Comparison of ENCODE assay signal across 14 cellular contexts in the genomic region with DNA sequence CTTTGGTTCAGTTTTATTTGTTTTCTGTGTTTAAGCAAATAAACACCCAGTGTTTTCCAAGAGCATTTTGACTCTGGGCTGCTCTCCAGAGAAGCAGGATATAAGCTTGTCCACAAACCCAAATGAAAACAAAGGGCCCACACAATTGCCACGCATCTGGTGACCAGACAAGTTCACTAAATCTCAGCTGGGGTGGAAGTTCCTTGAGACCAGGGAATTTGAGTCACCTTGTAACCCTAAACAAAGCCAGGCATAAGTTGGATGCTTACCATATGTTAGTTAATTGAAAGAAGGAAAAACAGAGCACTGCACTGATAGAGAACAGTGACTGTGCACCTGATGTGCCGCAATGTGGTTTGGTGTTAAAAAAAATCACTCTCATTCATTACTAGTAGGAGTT. TPM values are rescaled to one million over a fixed set of nuclear protein-coding genes. Genes with fewer than 3 reads are reported as not detected.
A peak's percentile ranks its signal among the peaks of the same experiment; 100 is the strongest.
DNase-seq lines count a peak whose midpoint lies in the region; ATAC-seq, FAIRE-seq and TF ChIP-seq lines count a peak whose summit lies in the region.
"Had no signal": no experiment of that assay in that cellular context is flagged by ENCODE, and none has a peak within 500 bp of the region (broad histone marks: within the 10 kb centered on the region; RNA-seq: fewer than 3 reads in every experiment).

No MANE protein-coding gene starts in this region.

- in situ Hi-C loops in HepG2 (cut with HindIII; ENCODE audit: extremely low pct_ligation_motif_present, low pct_unique_long_range_greater_than_20kb) (loop anchor here (10.0 kb wide), 1 partner anchor 71 kb away; no protein-coding TSS in a partner anchor), HAP-1 (cut with MboI; ENCODE audit: low sequenced_read_pairs) (loop anchor here (25.0 kb wide), 1 partner anchor 1173 kb away; no protein-coding TSS in a partner anchor)

- H3K27ac ChIP-seq in HepG2 (ENCODE audit: extremely low read length, insufficient read depth, low read length), result no peak overlapping the region
- no peak overlapping the region for H3K27ac ChIP-seq in body of pancreas
- H3K27ac ChIP-seq: dorsolateral prefrontal cortex, sigmoid colon, tibial nerve had no signal

- peaks cover 1% of the 10 kb centered on the region for H3K4me1 ChIP-seq in HepG2 (ENCODE audit: insufficient read depth, low read length)
- peaks cover 7% of the 10 kb centered on the region for H3K4me1 ChIP-seq in HAP-1
- H3K4me1 ChIP-seq in body of pancreas, result peaks cover 8% of the 10 kb centered on the region

- no peaks in the 10 kb centered on the region for H3K36me3 Mint-ChIP-seq in activated T-helper 17 cell treated with anti-CD3 and anti-CD28 coated beads, Interleukin-2, amount 50 U/mL, for 72 hours (ENCODE audit: low read depth)

- intact Hi-C loops in HepG2 (cut with micrococcal nuclease; ENCODE audit: unreplicated experiment), result no loop called here
- intact Hi-C loops in body of pancreas (cut with DNase I), result no loop called here

- no peak overlapping the region for H3K9ac ChIP-seq in HepG2 (ENCODE audit: insufficient read depth, low read depth, low read length)

- TF ChIP-seq RAD21 in HepG2 (CRISPR knock-in tag; IDR thresholded peaks at IDR 0.05), result no peak

- 38% methylated on average over 2 of the region's 2 CpGs for WGBS in HepG2 (ENCODE audit: low lambda C conversion rate)
- 75 to 81% methylated on average over 2 of the region's 2 CpGs for WGBS in body of pancreas, 2 donors

- H3K27ac Mint-ChIP-seq in activated T-helper 17 cell treated with anti-CD3 and anti-CD28 coated beads, Interleukin-2, amount 50 U/mL, for 72 hours, result peak overlapping the region; percentile 22
- H3K27ac Mint-ChIP-seq: activated naive CD4-positive, alpha-beta T cell treated with anti-CD3 and anti-CD28 coated beads for 36 hours had no signal

- H3K4me1 Mint-ChIP-seq in activated T-helper 17 cell treated with anti-CD3 and anti-CD28 coated beads, Interleukin-2, amount 50 U/mL, for 72 hours, result peaks cover 6% of the 10 kb centered on the region

- DNase-seq in AG10803 (ENCODE audit: low read depth), result peak; percentile 99
- peak; percentile 44 for DNase-seq in HS-5 (ENCODE audit: low read depth)
- no peak for DNase-seq in HepG2 (ENCODE audit: low spot score)
- DNase-seq in stimulated activated CD4-positive, alpha-beta T cell treated with anti-CD3 and anti-CD28 coated beads, Interleukin-15, amount 100 ng/mL, for 24 hours, result no peak
- no peak for DNase-seq in D721Med (ENCODE audit: insufficient read length, low spot score)
- DNase-seq in HAP-1 (ENCODE audit: low spot score in 2 of 2), result no peak
- no peak for DNase-seq in body of pancreas
- DNase-seq: activated naive CD4-positive, alpha-beta T cell treated with anti-CD3 and anti-CD28 coated beads for 36 hours; Caco-2; dorsolateral prefrontal cortex; midbrain; sigmoid colon had no signal

- peak overlapping the region; percentile 27; the same call in 1 of the 2 replicates for H3K4me2 ChIP-seq in HepG2 (ENCODE audit: low read depth, low read length)

- no peaks in the 10 kb centered on the region for H3K27me3 Mint-ChIP-seq in activated T-helper 17 cell treated with anti-CD3 and anti-CD28 coated beads, Interleukin-2, amount 50 U/mL, for 72 hours

- H3K9me3 Mint-ChIP-seq in activated T-helper 17 cell treated with anti-CD3 and anti-CD28 coated beads, Interleukin-2, amount 50 U/mL, for 72 hours, result no peaks in the 10 kb centered on the region
- H3K9me3 Mint-ChIP-seq: activated naive CD4-positive, alpha-beta T cell treated with anti-CD3 and anti-CD28 coated beads for 36 hours had no signal

- CTCF ChIA-PET in HepG2 (lab: Yijun Ruan, JAX; ENCODE audit: low intra/inter-chr PET ratio, low total read pairs), result no interaction called here

- TF ChIP-seq CTCF in AG10803 (conservative IDR thresholded peaks at IDR 0.05; ENCODE audit: low read length) (no peak), HepG2 (CRISPR knock-in tag; IDR thresholded peaks at IDR 0.05) (no peak), D721Med (IDR thresholded peaks at IDR 0.05; ENCODE audit: insufficient read depth, missing control alignments) (no peak), body of pancreas (IDR thresholded peaks at IDR 0.05) (no peak)

- no peaks in the 10 kb centered on the region for H4K20me1 ChIP-seq in HepG2 (ENCODE audit: insufficient read depth, low read length)

- no peak for ATAC-seq in activated T-helper 17 cell treated with anti-CD3 and anti-CD28 coated beads, Interleukin-2, amount 50 U/mL, for 72 hours (replicated peaks)
- ATAC-seq in HepG2 (no peak), body of pancreas (no peak)

- H3K27me3 ChIP-seq in HepG2 (ENCODE audit: control insufficient read depth in 1 of 2, insufficient read depth in 2 of 2, low read length in 2 of 2) (no peaks in the 10 kb centered on the region), HAP-1 (ENCODE audit: low read depth) (no peaks in the 10 kb centered on the region), body of pancreas (no peaks in the 10 kb centered on the region)
- H3K27me3 ChIP-seq: dorsolateral prefrontal cortex, sigmoid colon, tibial nerve had no signal

- H3K4me3 ChIP-seq in AG10803 (ENCODE audit: low read length) (no peak overlapping the region), HepG2 (replicated peaks in 1 of 3; ENCODE audit: insufficient read depth in 1 of 3, low read depth in 2 of 3, low read length in 3 of 3) (no peak overlapping the region), HAP-1 (no peak overlapping the region), body of pancreas (no peak overlapping the region)
- H3K4me3 ChIP-seq: dorsolateral prefrontal cortex, sigmoid colon, tibial nerve had no signal

- no peak overlapping the region for H2AFZ ChIP-seq in HepG2 (ENCODE audit: low read length)

- H3K9me3 ChIP-seq in HepG2 (ENCODE audit: low read length) (no peaks in the 10 kb centered on the region), HAP-1 (no peaks in the 10 kb centered on the region), body of pancreas (no peaks in the 10 kb centered on the region)
- H3K9me3 ChIP-seq: Caco-2, sigmoid colon, tibial nerve had no signal

- BruUV-seq in HepG2 (replicated peaks; lab: Mats Ljungman, UMichigan), result no TSS peak

- FAIRE-seq in HepG2 (lab: Jason Lieb, UNC), result no peak
- FAIRE-seq in D721Med (lab: Jason Lieb, UNC), result no peak

- no peak overlapping the region for H3K4me3 Mint-ChIP-seq in activated T-helper 17 cell treated with anti-CD3 and anti-CD28 coated beads, Interleukin-2, amount 50 U/mL, for 72 hours
- H3K4me3 Mint-ChIP-seq: activated naive CD4-positive, alpha-beta T cell treated with anti-CD3 and anti-CD28 coated beads for 36 hours had no signal

- TF ChIP-seq POLR2A in HepG2 (IDR thresholded peaks at IDR 0.05; ENCODE audit: insufficient read depth in 1 of 2, low read depth in 2 of 2, low read length in 2 of 2), result no peak
- TF ChIP-seq POLR2A in body of pancreas (IDR thresholded peaks at IDR 0.05), result no peak

- H3K36me3 ChIP-seq in HepG2 (replicated peaks in 1 of 2; ENCODE audit: control insufficient read depth in 1 of 2, insufficient read depth in 2 of 2, low read length in 2 of 2), result no peaks in the 10 kb centered on the region
- H3K36me3 ChIP-seq in HAP-1 (replicated peaks), result no peaks in the 10 kb centered on the region
- H3K36me3 ChIP-seq in body of pancreas (replicated peaks in 1 of 2; ENCODE audit: insufficient read depth in 1 of 2, low read depth in 2 of 2), result no peaks in the 10 kb centered on the region
- H3K36me3 ChIP-seq: sigmoid colon, tibial nerve had no signal

- no peaks in the 10 kb centered on the region for H3K79me2 ChIP-seq in HepG2 (ENCODE audit: insufficient read depth, low read length)

- POLR2A ChIA-PET in HepG2 (lab: Yijun Ruan, JAX), result no interaction called here

- TF ChIP-seq EP300 in HepG2 (IDR thresholded peaks at IDR 0.05; ENCODE audit: low read depth in 2 of 2, low read length in 2 of 2) (no peak), HepG2 (CRISPR knock-in tag; IDR thresholded peaks at IDR 0.05; ENCODE audit: borderline replicate concordance) (no peak)

TF ChIP-seq in HepG2, 621 proteins besides CTCF, POLR2A, EP300 and RAD21:
- TF ChIP-seq ZNF180 (CRISPR knock-in tag; IDR thresholded peaks at IDR 0.05; ENCODE audit: borderline replicate concordance, low read depth) (no peak), ISX (CRISPR knock-in tag; conservative IDR thresholded peaks at IDR 0.05) (no peak), POGZ (CRISPR knock-in tag; IDR thresholded peaks at IDR 0.05) (no peak), ZNF484 (CRISPR knock-in tag; IDR thresholded peaks at IDR 0.05; ENCODE audit: borderline replicate concordance, low read depth) (no peak), ATRX (CRISPR knock-in tag; IDR thresholded peaks at IDR 0.05; ENCODE audit: borderline replicate concordance) (no peak)

RNA-seq across cellular contexts. Expression of a gene that starts 1.6 kb away (rescaled TPM):
- 100 to 1,000 TPM in 1 of 2 donors, 10 to 100 TPM in 1; 69.2 to 119 TPM for total RNA-seq in activated T-helper 17 cell treated with anti-CD3 and anti-CD28 coated beads, Interleukin-2, amount 50 U/mL, for 72 hours
- total RNA-seq in HepG2 (2016; rRNA removed; fragmentation: Illumina TruSeq; extraction: Trizol), result 190 and 310 TPM in 2 replicates
- total RNA-seq in HepG2 (2016; cell fraction: cytosol; rRNA removed; fragmentation: Illumina TruSeq; extraction: Trizol; ENCODE audit: low read depth), result 19.9 and 20.1 TPM in 2 replicates
- total RNA-seq in HepG2 (2016; cell fraction: insoluble cytoplasmic fraction; rRNA removed; fragmentation: Illumina TruSeq; extraction: Trizol), result 196 and 299 TPM in 2 replicates
- total RNA-seq in HepG2 (2016; cell fraction: membrane; rRNA removed; fragmentation: Illumina TruSeq; extraction: Trizol), result 56.9 and 67.1 TPM in 2 replicates
- total RNA-seq in HepG2 (2016; cell fraction: nucleus; rRNA removed; fragmentation: Illumina TruSeq; extraction: Trizol), result 136 and 137 TPM in 2 replicates
- 54.0 and 56.7 TPM in 2 replicates for polyA plus RNA-seq in HepG2 (2011; rRNA removed)
- polyA plus RNA-seq in HepG2 (2011; cell fraction: cytosol; rRNA removed), result 49.7 and 55.5 TPM in 2 replicates
- 34.5 and 36.8 TPM in 2 replicates for polyA plus RNA-seq in HepG2 (2011; cell fraction: nucleus; rRNA removed)
- 71.7 and 123 TPM in 2 replicates for polyA plus RNA-seq in HepG2 (2012)
- polyA plus RNA-seq in HepG2 (2016; cell fraction: cytosol; fragmentation: Illumina TruSeq; extraction: Trizol; ENCODE audit: low read depth), result 5.1 and 5.7 TPM in 2 replicates
- 169 and 189 TPM in 2 replicates for polyA plus RNA-seq in HepG2 (2016; cell fraction: insoluble cytoplasmic fraction; fragmentation: Illumina TruSeq; extraction: Trizol; ENCODE audit: low read depth)
- polyA plus RNA-seq in HepG2 (2016; cell fraction: membrane; fragmentation: Illumina TruSeq; extraction: Trizol; ENCODE audit: low read depth), result 20.5 and 20.8 TPM in 2 replicates
- 62.2 and 73.4 TPM in 2 replicates for polyA plus RNA-seq in HepG2 (2016; cell fraction: nucleus; fragmentation: Illumina TruSeq; extraction: Trizol; ENCODE audit: insufficient read depth, low read depth)
- polyA minus RNA-seq in HepG2 (2011; rRNA and poly(A)+ RNA removed; ENCODE audit: low replicate concordance), result 180 and 1,112 TPM in 2 replicates
- polyA minus RNA-seq in HepG2 (2011; cell fraction: cytosol; rRNA and poly(A)+ RNA removed), result 31.5 and 40.6 TPM in 2 replicates
- polyA minus RNA-seq in HepG2 (2011; cell fraction: nucleus; rRNA and poly(A)+ RNA removed), result 141 and 142 TPM in 2 replicates
- 10 to 100 TPM; 35.9 to 36.6 TPM for total RNA-seq in body of pancreas

Comparison
In these comparisons a context has a peak if more than half of its experiments do, and no peak if none do; other contexts are left out.
1. DNase-seq: peak in AG10803 (single experiment) and HS-5 (single experiment); none in HepG2 (single experiment), stimulated activated CD4-positive, alpha-beta T cell treated with anti-CD3 and anti-CD28 coated beads, Interleukin-15, amount 100 ng/mL, for 24 hours (single experiment), D721Med (single experiment), HAP-1 (0 of 2) and body of pancreas (0 of 4).